Comparison of ENCODE assay signal across 8 cellular contexts in genomic region chr2:12728221-12728777, GRCh38. TPM values are rescaled to one million over a fixed set of nuclear protein-coding genes. Genes with fewer than 3 reads are reported as not detected.
DNase-seq lines count a peak whose midpoint lies in the region; ATAC-seq and TF ChIP-seq lines count a peak whose summit lies in the region.

No MANE protein-coding gene starts in this region.

- ATAC-seq in GM18511 (IDR thresholded peaks at IDR 0.05; ENCODE audit: unreplicated experiment) (peak; percentile 93), HG02623 (IDR thresholded peaks at IDR 0.05; ENCODE audit: unreplicated experiment) (peak; percentile 94)

- peak; percentile 66 for DNase-seq in NOMO-1 treated with dmso at 0.1 percent for 144 hours (lab: John Stamatoyannopoulos, UW; ENCODE audit: unreplicated experiment)
- peak; percentile 85 for DNase-seq in central memory CD4-positive, alpha-beta T cell
- DNase-seq in RKO (ENCODE audit: low spot score), result no peak
- no peak for DNase-seq in Kasumi-1 (lab: John Stamatoyannopoulos, UW)
- no peak for DNase-seq in BE2C
- no peak for DNase-seq in DMS79 treated with DMSO at 0.1 percent for 48 hours (lab: John Stamatoyannopoulos, UW)

- H3K4me1 ChIP-seq in BE2C, result peaks cover 2% of the 10 kb centered on the region

- H3K4me3 ChIP-seq in BE2C (ENCODE audit: low read depth, low read length), result no peak overlapping the region

- no peak for TF ChIP-seq CTCF in BE2C (IDR thresholded peaks at IDR 0.05; ENCODE audit: low read depth, low read length)

- H3K36me3 ChIP-seq in BE2C, result peaks cover 100% of the 10 kb centered on the region

- H3K27me3 ChIP-seq in BE2C, result no peaks in the 10 kb centered on the region

- no peaks in the 10 kb centered on the region for H3K9me3 ChIP-seq in BE2C

RNA-seq across cellular contexts. Expression of gene TRIB2, which starts 11.6 kb away (rescaled TPM):
- 318 TPM for polyA plus RNA-seq in BE2C (2012; ENCODE audit: insufficient read depth, insufficient read length, low read depth)

Comparison
In these comparisons a context has a peak if more than half of its experiments do, and no peak if none do; other contexts are left out.
1. DNase-seq: peak in NOMO-1 treated with dmso at 0.1 percent for 144 hours (single experiment) and central memory CD4-positive, alpha-beta T cell (single experiment); none in RKO (single experiment), Kasumi-1 (0 of 2), BE2C (single experiment) and DMS79 treated with DMSO at 0.1 percent for 48 hours (single experiment).